In the genomic region with DNA sequence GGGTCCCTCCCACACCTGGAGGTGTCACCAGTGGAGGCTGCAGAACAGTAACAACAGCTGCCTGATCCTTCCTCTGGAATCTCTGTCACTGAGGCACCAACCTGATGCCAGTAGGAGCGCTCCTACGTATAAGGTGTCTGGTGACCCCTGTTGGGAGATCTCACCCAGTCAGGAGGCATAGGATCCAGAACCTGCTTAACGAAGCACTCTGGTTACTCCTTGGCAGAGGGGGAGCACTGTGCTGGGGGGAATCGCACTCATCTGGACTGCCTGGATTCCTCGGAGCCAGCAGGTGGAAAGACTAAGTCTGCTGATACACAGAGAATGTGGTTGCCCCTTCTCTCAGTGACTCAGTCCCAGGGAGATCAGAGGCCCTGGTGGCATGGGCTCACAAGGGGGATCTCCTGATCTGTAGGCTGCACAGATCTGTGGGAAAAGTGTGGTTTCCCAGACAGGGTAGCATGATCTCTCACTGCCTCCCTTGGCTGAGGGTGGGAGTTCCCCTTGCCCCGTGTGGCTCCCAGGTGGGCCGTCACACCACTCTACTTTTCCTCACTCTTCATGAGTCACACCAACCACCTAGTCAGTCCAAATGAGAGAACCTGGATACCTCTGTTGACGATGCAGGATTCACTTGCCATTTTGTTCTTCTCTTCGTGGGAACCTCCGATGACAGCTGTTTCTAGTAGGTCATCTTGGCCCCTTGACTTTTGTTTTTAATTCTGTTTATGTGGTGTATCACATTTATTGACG, we compare ENCODE assay signal across 13 cellular contexts.
DNase-seq lines count a peak whose midpoint lies in the region; ATAC-seq and TF ChIP-seq lines count a peak whose summit lies in the region.
"Had no signal": no experiment of that assay in that cellular context is flagged by ENCODE, and none has a peak within 500 bp of the region (broad histone marks: within the 10 kb centered on the region; RNA-seq: fewer than 3 reads in every experiment).

No MANE protein-coding gene starts in this region.

- no peaks in the 10 kb centered on the region for H4K20me1 ChIP-seq in OCI-LY7 (ENCODE audit: insufficient read depth, low read length)

- H3K27ac Mint-ChIP-seq in CD8-positive, alpha-beta T cell: no peak overlapping the region
- H3K27ac Mint-ChIP-seq: activated naive CD4-positive, alpha-beta T cell treated with anti-CD3 and anti-CD28 coated beads, Interleukin-2, amount 50 U/mL, for 24 hours had no signal

- H3K4me1 ChIP-seq in OCI-LY7 (ENCODE audit: insufficient read depth, low read length, poor library complexity, severe bottlenecking): no peaks in the 10 kb centered on the region
- H3K4me1 ChIP-seq in CD8-positive, alpha-beta T cell (ENCODE audit: insufficient read depth, low read length): no peaks in the 10 kb centered on the region
- H3K4me1 ChIP-seq: esophagus muscularis mucosa had no signal

- ATAC-seq in GM18505 (IDR thresholded peaks at IDR 0.05; ENCODE audit: unreplicated experiment) (peak; percentile 80), GM18907 (IDR thresholded peaks at IDR 0.05; ENCODE audit: unreplicated experiment) (peak; percentile 88), HG02763 (IDR thresholded peaks at IDR 0.05; ENCODE audit: unreplicated experiment) (peak; percentile 67), GM19455 (IDR thresholded peaks at IDR 0.05; ENCODE audit: unreplicated experiment) (no peak)
- no peak for ATAC-seq in CD8-positive, alpha-beta T cell

- H3K4me3 ChIP-seq in OCI-LY7 (ENCODE audit: low read depth, low read length, poor library complexity, severe bottlenecking): no peak overlapping the region
- H3K4me3 ChIP-seq in CD8-positive, alpha-beta T cell (ENCODE audit: low read depth, low read length): no peak overlapping the region
- H3K4me3 ChIP-seq: esophagus muscularis mucosa had no signal

- TF ChIP-seq CTCF in OCI-LY7 (conservative IDR thresholded peaks at IDR 0.05; ENCODE audit: low read length): no peak
- no peak for TF ChIP-seq CTCF in CD8-positive, alpha-beta T cell (IDR thresholded peaks at IDR 0.05)

- POLR2A ChIA-PET in OCI-LY7 (lab: Charles Lee): no interaction called here
- POLR2A ChIA-PET in CD8-positive, alpha-beta T cell (lab: Charles Lee): no interaction called here

- H3K79me2 ChIP-seq in OCI-LY7 (ENCODE audit: insufficient read depth, low read depth, low read length): no peaks in the 10 kb centered on the region

- H3K36me3 ChIP-seq in OCI-LY7 (ENCODE audit: insufficient read depth, low read length): no peaks in the 10 kb centered on the region
- no peaks in the 10 kb centered on the region for H3K36me3 ChIP-seq in CD8-positive, alpha-beta T cell (ENCODE audit: insufficient read depth, low read length)
- H3K36me3 ChIP-seq: esophagus muscularis mucosa, neutrophil had no signal

- H3K9me2 ChIP-seq in OCI-LY7 (ENCODE audit: insufficient read depth, low read length): no peaks in the 10 kb centered on the region

- no peak overlapping the region for H2AFZ ChIP-seq in OCI-LY7 (ENCODE audit: low read length)

- no peaks in the 10 kb centered on the region for H3K27me3 Mint-ChIP-seq in CD8-positive, alpha-beta T cell (ENCODE audit: low read depth)

- peak; percentile 41 to 48 for DNase-seq in activated T-cell treated with anti-CD3 and anti-CD28 coated beads, Interleukin-2, amount 50 U/mL, for 48 hours
- no peak for DNase-seq in OCI-LY7 (ENCODE audit: low spot score)
- no peak for DNase-seq in G401 (ENCODE audit: low spot score)
- DNase-seq in CD8-positive, alpha-beta T cell: no peak
- DNase-seq: H7, NCI-H1048 had no signal

- no peak for TF ChIP-seq POLR2A in GM18505 (IDR thresholded peaks at IDR 0.05; ENCODE audit: borderline replicate concordance, extremely low read depth, insufficient read depth, insufficient read length)

- no TSS peak for BruUV-seq in OCI-LY7 (replicated peaks; lab: Mats Ljungman, UMichigan)

- H3K9me3 ChIP-seq in OCI-LY7 (ENCODE audit: low read length): no peaks in the 10 kb centered on the region
- no peaks in the 10 kb centered on the region for H3K9me3 ChIP-seq in CD8-positive, alpha-beta T cell (ENCODE audit: low read length)
- H3K9me3 ChIP-seq: esophagus muscularis mucosa, neutrophil had no signal

- peaks cover 1% of the 10 kb centered on the region for H3K9me3 Mint-ChIP-seq in CD8-positive, alpha-beta T cell
- H3K9me3 Mint-ChIP-seq: activated naive CD4-positive, alpha-beta T cell treated with anti-CD3 and anti-CD28 coated beads, Interleukin-2, amount 50 U/mL, for 24 hours had no signal

- H3K27ac ChIP-seq in OCI-LY7 (ENCODE audit: low read depth, low read length, poor library complexity, severe bottlenecking): no peak overlapping the region
- no peak overlapping the region for H3K27ac ChIP-seq in CD8-positive, alpha-beta T cell (ENCODE audit: low read depth, low read length)
- H3K27ac ChIP-seq: esophagus muscularis mucosa, neutrophil had no signal

- no peaks in the 10 kb centered on the region for H3K4me1 Mint-ChIP-seq in CD8-positive, alpha-beta T cell (ENCODE audit: low read depth)
- H3K4me1 Mint-ChIP-seq: activated naive CD4-positive, alpha-beta T cell treated with anti-CD3 and anti-CD28 coated beads, Interleukin-2, amount 50 U/mL, for 24 hours had no signal

- no peak overlapping the region for H3K4me3 Mint-ChIP-seq in CD8-positive, alpha-beta T cell
- H3K4me3 Mint-ChIP-seq: activated naive CD4-positive, alpha-beta T cell treated with anti-CD3 and anti-CD28 coated beads, Interleukin-2, amount 50 U/mL, for 24 hours had no signal

- in situ Hi-C loops in G401 (cut with HindIII; ENCODE audit: low sequenced_read_pairs): no loop called here

- no peaks in the 10 kb centered on the region for H3K27me3 ChIP-seq in CD8-positive, alpha-beta T cell (ENCODE audit: insufficient read depth, low read length)
- H3K27me3 ChIP-seq: esophagus muscularis mucosa, neutrophil had no signal

- CTCF ChIA-PET in OCI-LY7 (lab: Charles Lee; ENCODE audit: unreplicated experiment): no interaction called here
- CTCF ChIA-PET in CD8-positive, alpha-beta T cell (lab: Charles Lee): no interaction called here

- no peaks in the 10 kb centered on the region for H3K36me3 Mint-ChIP-seq in CD8-positive, alpha-beta T cell
- H3K36me3 Mint-ChIP-seq: activated naive CD4-positive, alpha-beta T cell treated with anti-CD3 and anti-CD28 coated beads, Interleukin-2, amount 50 U/mL, for 24 hours had no signal

- intact Hi-C loops in OCI-LY7 (cut with micrococcal nuclease; ENCODE audit: unreplicated experiment): no loop called here
- intact Hi-C loops in CD8-positive, alpha-beta T cell (cut with DNase I, micrococcal nuclease): no loop called here

- H3K4me2 ChIP-seq in OCI-LY7 (ENCODE audit: low read length): no peak overlapping the region

Comparison
In these comparisons a context has a peak if more than half of its experiments do, and no peak if none do; other contexts are left out.
1. ATAC-seq: peak in GM18505 (single experiment), GM18907 (single experiment) and HG02763 (single experiment); none in CD8-positive, alpha-beta T cell (single experiment) and GM19455 (single experiment).
2. DNase-seq: peak in activated T-cell treated with anti-CD3 and anti-CD28 coated beads, Interleukin-2, amount 50 U/mL, for 48 hours (2 of 2); none in OCI-LY7 (single experiment), G401 (single experiment) and CD8-positive, alpha-beta T cell (0 of 7).